In the genomic region with DNA sequence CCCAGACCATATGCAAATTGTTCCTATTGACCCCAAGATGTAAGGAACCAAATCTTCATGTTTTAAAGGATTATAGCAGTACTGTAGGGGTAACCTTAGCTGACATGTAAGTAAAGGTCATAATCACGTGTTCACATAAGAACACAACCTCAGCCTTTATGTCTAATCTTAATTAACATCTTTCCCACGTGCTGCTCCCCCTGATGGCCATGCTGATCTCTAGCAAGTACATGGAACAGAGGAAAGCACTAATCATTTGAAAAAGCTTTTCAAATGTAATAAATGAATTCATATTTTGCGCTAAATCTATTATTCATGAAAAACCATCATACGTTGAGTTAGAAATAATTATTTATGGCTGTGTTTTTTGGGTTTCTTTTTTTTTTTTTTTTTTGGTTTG, we compare ENCODE assay signal across 12 cellular contexts. TPM values are rescaled to one million over a fixed set of nuclear protein-coding genes. Genes with fewer than 3 reads are reported as not detected.
DNase-seq lines count a peak whose midpoint lies in the region; ATAC-seq and TF ChIP-seq lines count a peak whose summit lies in the region.
"Had no signal": no experiment of that assay in that cellular context is flagged by ENCODE, and none has a peak within 500 bp of the region (broad histone marks: within the 10 kb centered on the region; RNA-seq: fewer than 3 reads in every experiment).

No MANE protein-coding gene starts in this region.

- TF ChIP-seq CTCF in 22Rv1 (IDR thresholded peaks at IDR 0.05) = peak; percentile 52; the same call in 1 of the 2 replicates
- peak; percentile 44; the same call in 2 of the 3 replicates for TF ChIP-seq CTCF in GM12872 (IDR thresholded peaks at IDR 0.05; ENCODE audit: insufficient read depth, low read depth, low read length)

- ATAC-seq in HG03432 (IDR thresholded peaks at IDR 0.05; ENCODE audit: unreplicated experiment) = no peak

- H3K27ac ChIP-seq in 22Rv1 = no peak overlapping the region

- DNase-seq in NCI-H2196 treated with DMSO at 0.1 percent for 48 hours (lab: John Stamatoyannopoulos, UW; ENCODE audit: unreplicated experiment) = peak; percentile 24
- DNase-seq in dermis blood vessel endothelial cell = peak; percentile 54
- DNase-seq in mesenteric fat pad (ENCODE audit: low spot score) = no peak
- DNase-seq in KBM-7 = no peak
- DNase-seq in AG20443 (ENCODE audit: low spot score) = no peak
- DNase-seq: activated T-cell treated with anti-CD3 and anti-CD28 coated beads for 4 hours, kidney glomerular epithelial cell, MG63, retina had no signal

- in situ Hi-C loops in KBM-7 (cut with MboI; ENCODE audit: low pct_unique_long_range_greater_than_20kb, low sequenced_read_pairs) = no loop called here

RNA-seq across cellular contexts. Expression of gene ITPR2, which starts 30.5 kb away (rescaled TPM):
- total RNA-seq in dermis blood vessel endothelial cell (43.2 and 64.6 TPM in 2 replicates), mesenteric fat pad (71.3 TPM)

Comparison
In these comparisons a context has a peak if more than half of its experiments do, and no peak if none do; other contexts are left out.
1. DNase-seq: peak in NCI-H2196 treated with DMSO at 0.1 percent for 48 hours (single experiment) and dermis blood vessel endothelial cell (single experiment); none in mesenteric fat pad (single experiment), KBM-7 (single experiment) and AG20443 (single experiment).